In the genomic region with DNA sequence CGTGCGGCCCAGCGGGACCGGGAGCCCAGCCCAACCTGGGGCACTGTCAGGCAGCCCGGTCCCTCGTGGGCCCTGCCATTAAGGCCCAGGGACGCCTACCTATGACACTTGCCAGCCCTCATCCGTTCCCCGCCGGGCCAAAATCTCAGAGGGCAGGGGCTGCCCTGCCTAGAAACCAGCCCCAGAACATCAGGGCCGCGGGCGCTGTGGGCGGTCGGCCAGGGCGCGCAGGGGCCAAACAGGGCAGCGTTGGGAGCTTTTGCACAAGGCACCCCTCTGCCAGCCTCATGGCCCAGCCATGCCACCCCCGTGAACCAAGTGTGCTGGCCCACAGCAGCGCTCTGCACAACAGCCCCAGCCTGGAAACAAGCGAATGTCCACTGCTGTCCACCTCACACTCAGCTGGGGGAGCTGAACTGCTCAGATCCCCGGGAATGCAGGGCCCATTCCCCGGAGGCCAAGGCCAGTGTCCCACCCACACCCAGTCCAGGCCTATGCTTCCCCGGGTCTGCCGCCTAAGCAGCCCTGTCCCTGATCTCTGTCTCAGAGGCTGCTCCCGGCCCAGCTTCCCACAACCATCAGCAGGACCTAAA, we compare ENCODE assay signal across 11 cellular contexts. TPM values are rescaled to one million over a fixed set of nuclear protein-coding genes. Genes with fewer than 3 reads are reported as not detected.
DNase-seq lines count a peak whose midpoint lies in the region; ATAC-seq and TF ChIP-seq lines count a peak whose summit lies in the region.
"Had no signal": no experiment of that assay in that cellular context is flagged by ENCODE, and none has a peak within 500 bp of the region (broad histone marks: within the 10 kb centered on the region; RNA-seq: fewer than 3 reads in every experiment).

No MANE protein-coding gene starts in this region.

- no peaks in the 10 kb centered on the region for H3F3A ChIP-seq in OCI-LY1 (ENCODE audit: insufficient read depth, low read length)

- no peak overlapping the region for H3K4me3 ChIP-seq in OCI-LY1 (ENCODE audit: low read depth, low read length, poor library complexity, severe bottlenecking)
- peak overlapping the region; percentile 62 for H3K4me3 ChIP-seq in left ventricle myocardium inferior
- H3K4me3 ChIP-seq in skeletal muscle satellite cell (ENCODE audit: low read length) = no peak overlapping the region
- H3K4me3 ChIP-seq: MG63 had no signal

- no peak overlapping the region for H3K9ac ChIP-seq in OCI-LY1 (ENCODE audit: low read length)
- no peak overlapping the region for H3K9ac ChIP-seq in skeletal muscle satellite cell (ENCODE audit: low read depth, low read length)

- no peaks in the 10 kb centered on the region for H3K9me2 ChIP-seq in OCI-LY1 (ENCODE audit: low read depth, low read length)

- no peaks in the 10 kb centered on the region for H3K36me3 Mint-ChIP-seq in activated T-cell treated with anti-CD3 and anti-CD28 coated beads, Interleukin-2, amount 50 U/mL, for 72 hours (ENCODE audit: insufficient read depth in 2 of 2)
- H3K36me3 Mint-ChIP-seq in activated T-cell treated with anti-CD3 and anti-CD28 coated beads, Interleukin-2, amount 50 U/mL, for 4 hours (ENCODE audit: insufficient read depth) = no peaks in the 10 kb centered on the region

- H4K20me1 ChIP-seq in OCI-LY1 (ENCODE audit: insufficient read depth, low read length) = no peaks in the 10 kb centered on the region

- ATAC-seq in activated T-cell treated with anti-CD3 and anti-CD28 coated beads, Interleukin-2, amount 50 U/mL, for 72 hours (replicated peaks in 1 of 2) = peak in 1 of 2 donors; percentile 5
- ATAC-seq in activated T-cell treated with anti-CD3 and anti-CD28 coated beads, Interleukin-2, amount 50 U/mL, for 4 hours = no peak
- ATAC-seq in GM21576 (IDR thresholded peaks at IDR 0.05; ENCODE audit: unreplicated experiment) = no peak

- H3K27me3 ChIP-seq in OCI-LY1 (ENCODE audit: insufficient read depth, low read length) (no peaks in the 10 kb centered on the region), left ventricle myocardium inferior (ENCODE audit: low read depth) (peaks cover 4% of the 10 kb centered on the region), skeletal muscle satellite cell (ENCODE audit: control insufficient read depth, insufficient read depth, low read length) (peaks cover 32% of the 10 kb centered on the region)
- H3K27me3 ChIP-seq: MG63 had no signal

- no peak overlapping the region for H2AFZ ChIP-seq in OCI-LY1 (ENCODE audit: low read length)

- peak overlapping the region; percentile 65 to 82 for H3K4me3 Mint-ChIP-seq in activated T-cell treated with anti-CD3 and anti-CD28 coated beads, Interleukin-2, amount 50 U/mL, for 72 hours
- H3K4me3 Mint-ChIP-seq in activated T-cell treated with anti-CD3 and anti-CD28 coated beads, Interleukin-2, amount 50 U/mL, for 4 hours = no peak overlapping the region

- H3K27ac ChIP-seq in OCI-LY1 (ENCODE audit: low read depth, low read length, poor library complexity, severe bottlenecking) (no peak overlapping the region), left ventricle myocardium inferior (replicated peaks) (no peak overlapping the region)

- intact Hi-C loops in left ventricle myocardium inferior (cut with micrococcal nuclease) = loop anchor here (5.0 kb wide), 1 partner anchor 101 kb away; no protein-coding TSS in a partner anchor

- no peak for TF ChIP-seq CTCF in OCI-LY1 (IDR thresholded peaks at IDR 0.05; ENCODE audit: low read length)
- TF ChIP-seq CTCF in left ventricle myocardium inferior (IDR thresholded peaks at IDR 0.05; ENCODE audit: borderline replicate concordance) = no peak

- H3K27ac Mint-ChIP-seq in activated T-cell treated with anti-CD3 and anti-CD28 coated beads, Interleukin-2, amount 50 U/mL, for 72 hours = no peak overlapping the region

- no peaks in the 10 kb centered on the region for H3K9me3 Mint-ChIP-seq in activated T-cell treated with anti-CD3 and anti-CD28 coated beads, Interleukin-2, amount 50 U/mL, for 72 hours
- no peaks in the 10 kb centered on the region for H3K9me3 Mint-ChIP-seq in activated T-cell treated with anti-CD3 and anti-CD28 coated beads, Interleukin-2, amount 50 U/mL, for 4 hours
- H3K9me3 Mint-ChIP-seq: central memory CD8-positive, alpha-beta T cell had no signal

- no peaks in the 10 kb centered on the region for H3K79me2 ChIP-seq in OCI-LY1 (ENCODE audit: insufficient read depth, low read length)

- H3K4me2 ChIP-seq in OCI-LY1 (ENCODE audit: low read length) = peak overlapping the region; percentile 65; the same call in 1 of the 2 replicates
- H3K4me2 ChIP-seq in skeletal muscle satellite cell (ENCODE audit: low read length) = peak overlapping the region; percentile 95

- H3K27me3 Mint-ChIP-seq in activated T-cell treated with anti-CD3 and anti-CD28 coated beads, Interleukin-2, amount 50 U/mL, for 72 hours (ENCODE audit: low read depth) = peaks cover 23% of the 10 kb centered on the region
- peaks cover 6% of the 10 kb centered on the region for H3K27me3 Mint-ChIP-seq in activated T-cell treated with anti-CD3 and anti-CD28 coated beads, Interleukin-2, amount 50 U/mL, for 4 hours (ENCODE audit: low read depth)
- H3K27me3 Mint-ChIP-seq: central memory CD8-positive, alpha-beta T cell had no signal

- no peaks in the 10 kb centered on the region for H3K9me3 ChIP-seq in OCI-LY1 (ENCODE audit: low read length)
- no peaks in the 10 kb centered on the region for H3K9me3 ChIP-seq in left ventricle myocardium inferior (replicated peaks)
- H3K9me3 ChIP-seq in skeletal muscle satellite cell (replicated peaks; ENCODE audit: low read length) = no peaks in the 10 kb centered on the region
- H3K9me3 ChIP-seq: MG63 had no signal

- H3K36me3 ChIP-seq in OCI-LY1 (ENCODE audit: insufficient read depth, low read length) (no peaks in the 10 kb centered on the region), left ventricle myocardium inferior (no peaks in the 10 kb centered on the region), skeletal muscle satellite cell (ENCODE audit: insufficient read depth, low read length) (no peaks in the 10 kb centered on the region)
- H3K36me3 ChIP-seq: MG63 had no signal

- no peak for DNase-seq in activated T-cell treated with anti-CD3 and anti-CD28 coated beads, Interleukin-2, amount 50 U/mL, for 72 hours
- DNase-seq in activated T-cell treated with anti-CD3 and anti-CD28 coated beads, Interleukin-2, amount 50 U/mL, for 4 hours = no peak
- DNase-seq in left ventricle myocardium inferior = no peak
- DNase-seq in NCI-H2227 (lab: John Stamatoyannopoulos, UW; ENCODE audit: unreplicated experiment) = no peak
- no peak for DNase-seq in DMS79 treated with DMSO at 0.1 percent for 48 hours (lab: John Stamatoyannopoulos, UW)
- DNase-seq: SIG-M5 had no signal

- H3K4me1 Mint-ChIP-seq in activated T-cell treated with anti-CD3 and anti-CD28 coated beads, Interleukin-2, amount 50 U/mL, for 72 hours (ENCODE audit: low read depth) = peaks cover 68% of the 10 kb centered on the region
- peaks cover 13% of the 10 kb centered on the region for H3K4me1 Mint-ChIP-seq in activated T-cell treated with anti-CD3 and anti-CD28 coated beads, Interleukin-2, amount 50 U/mL, for 4 hours (ENCODE audit: low read depth)

- peaks cover 16% of the 10 kb centered on the region for H3K4me1 ChIP-seq in OCI-LY1 (ENCODE audit: insufficient read depth, low read length, severe bottlenecking)
- peaks cover 19% of the 10 kb centered on the region for H3K4me1 ChIP-seq in left ventricle myocardium inferior
- peaks cover 9% of the 10 kb centered on the region for H3K4me1 ChIP-seq in skeletal muscle satellite cell (ENCODE audit: control insufficient read depth, insufficient read depth, low read length)

RNA-seq across cellular contexts. Expression of a gene that starts 3.5 kb away (rescaled TPM):
- total RNA-seq in activated T-cell treated with anti-CD3 and anti-CD28 coated beads, Interleukin-2, amount 50 U/mL, for 72 hours = 1 to 10 TPM; 4.4 to 5.3 TPM
- under 1 TPM in 2 of 3 donors, not detected in 1; 0.26 to 0.38 TPM for total RNA-seq in activated T-cell treated with anti-CD3 and anti-CD28 coated beads, Interleukin-2, amount 50 U/mL, for 4 hours
- not detected for total RNA-seq in left ventricle myocardium inferior
- not detected in 2 replicates for total RNA-seq in skeletal muscle satellite cell (2012; rRNA removed)

RNA-seq across cellular contexts. Expression of a gene that starts 27.9 kb away (rescaled TPM):
- 100 to 1,000 TPM; 424 to 433 TPM for total RNA-seq in activated T-cell treated with anti-CD3 and anti-CD28 coated beads, Interleukin-2, amount 50 U/mL, for 72 hours
- total RNA-seq in activated T-cell treated with anti-CD3 and anti-CD28 coated beads, Interleukin-2, amount 50 U/mL, for 4 hours = 100 to 1,000 TPM; 131 to 169 (median 132) TPM
- 17.3 TPM for total RNA-seq in left ventricle myocardium inferior
- total RNA-seq in skeletal muscle satellite cell (2012; rRNA removed) = 2.3 and 2.4 TPM in 2 replicates
